Comparison of ENCODE assay signal across 24 cellular contexts in genomic region chr1:35923841-35924240, GRCh38.
"Had no signal": no experiment of that assay in that cellular context is flagged by ENCODE, and none has a peak within 500 bp of the region (broad histone marks: within the 10 kb centered on the region; RNA-seq: fewer than 3 reads in every experiment).

No MANE protein-coding gene starts in this region.

- DNase-seq: activated CD4-positive, alpha-beta T cell treated with anti-CD3 and anti-CD28 coated beads for 48 hours; activated CD4-positive, alpha-beta T cell treated with anti-CD3 and anti-CD28 coated beads, Interleukin-2, amount 50 U/mL, for 48 hours; activated CD8-positive, alpha-beta memory T cell treated with anti-CD3 and anti-CD28 coated beads for 24 hours; activated effector memory CD4-positive, alpha-beta T cell treated with Interleukin-2 at 50 U/mL for 16 hours; activated naive CD4-positive, alpha-beta T cell treated with Interleukin-2 at 50 U/mL for 16 hours; adrenal gland; aorta; body of pancreas; dermis blood vessel endothelial cell; effector CD8-positive, alpha-beta T cell; foreskin melanocyte; glutamatergic neuron; mucosa of descending colon; posterior cingulate gyrus; right cardiac atrium; stimulated activated CD4-positive, alpha-beta T cell treated with anti-CD3 and anti-CD28 coated beads, Interleukin-2, amount 100 ng/mL, for 48 hours; stimulated activated naive CD4-positive, alpha-beta T cell treated with Interleukin-2 at 50 U/mL for 16 hours; T-helper 17 cell; T1000; WERI-Rb-1 had no signal

- H3K4me1 ChIP-seq: adrenal gland, body of pancreas, tibial nerve had no signal

- H3K27ac ChIP-seq: adrenal gland, body of pancreas, epithelial cell of prostate, tibial nerve, WERI-Rb-1 had no signal

- ATAC-seq: activated CD4-positive, CD25-positive, alpha-beta regulatory T cell treated with anti-CD3 and anti-CD28 coated beads, Interleukin-2, amount 50 U/mL, for 24 hours; body of pancreas; mucosa of descending colon; natural killer cell treated with Interleukin-12 subunit alpha and Interleukin-12 subunit beta and Interleukin-15 and Interleukin-18, amount 100 ng/mL, for 72 hours; right cardiac atrium; T-helper 17 cell had no signal

- H3K27me3 ChIP-seq: adrenal gland, body of pancreas, tibial nerve had no signal

- H3K4me3 ChIP-seq: adrenal gland, body of pancreas, mucosa of descending colon, tibial nerve had no signal

- H3K9me3 ChIP-seq: adrenal gland, body of pancreas, mucosa of descending colon, tibial nerve had no signal
